In genomic region chr17:5078106-5079028, GRCh38 we compare ENCODE assay signal across 1 cellular context.
A peak's percentile ranks its signal among the peaks of the same experiment; 100 is the strongest.
TF ChIP-seq lines count a peak whose summit lies in the region.

TSS of gene ZFP3 (plus strand) at chr17:5078467. CDS start at chr17:5091505, 13,038 bp downstream.

TF ChIP-seq in GM12878, 131 proteins besides CTCF, POLR2A, EP300 and RAD21 (continued from another document and continues in another):
- TF ChIP-seq TAF1 (IDR thresholded peaks at IDR 0.05; ENCODE audit: borderline replicate concordance, low read depth, low read length) (peak; percentile 51; the same call in 1 of the 2 replicates), SPI1 (IDR thresholded peaks at IDR 0.05; ENCODE audit: borderline replicate concordance, insufficient read depth, low read depth, low read length) (peak; percentile 38; the same call in 1 of the 2 replicates), GATAD2B (conservative IDR thresholded peaks at IDR 0.05; ENCODE audit: low read depth) (peak; percentile 98), PAX5 (IDR thresholded peaks at IDR 0.05; ENCODE audit: borderline replicate concordance, low read depth, low read length) (peak; percentile 96), SIN3A (IDR thresholded peaks at IDR 0.05; ENCODE audit: low read depth, low read length) (peak; percentile 25; the same call in 1 of the 2 replicates), SRF (IDR thresholded peaks at IDR 0.05; ENCODE audit: low read depth in 2 of 2, low read length in 2 of 2) (peak; percentile 56 to 66; a peak in 2 of 4 replicates), MEF2B (IDR thresholded peaks at IDR 0.05; ENCODE audit: partially characterized antibody, poor library complexity, severe bottlenecking) (peak; percentile 91), GABPA (IDR thresholded peaks at IDR 0.05; ENCODE audit: low read depth) (peak; percentile 84; the same call in 1 of the 2 replicates), ESRRA (IDR thresholded peaks at IDR 0.05; ENCODE audit: low read length) (peak; percentile 98), CEBPB (IDR thresholded peaks at IDR 0.05; ENCODE audit: borderline replicate concordance in 1 of 2, low read depth in 2 of 2, low read length in 2 of 2) (no peak), SMARCA5 (IDR thresholded peaks at IDR 0.05) (no peak), EGR1 (IDR thresholded peaks at IDR 0.05; ENCODE audit: borderline replicate concordance in 1 of 2, low read depth in 2 of 2, low read length in 2 of 2) (peak in 1 of 2 experiments; percentile 38; a peak in 1 of 3 replicates), ZBTB40 (IDR thresholded peaks at IDR 0.05; ENCODE audit: borderline replicate concordance) (peak; percentile 94), KDM1A (IDR thresholded peaks at IDR 0.05; ENCODE audit: borderline replicate concordance) (no peak), ETV6 (conservative IDR thresholded peaks at IDR 0.05 in 1 of 2, IDR thresholded peaks at IDR 0.05 in 1 of 2; ENCODE audit: borderline replicate concordance in 1 of 2, low read depth in 1 of 2) (0 out of 4 replicates have a peak, but pooled peaks of 1 of the 2 experiments have one; percentile 10), IKZF1 (conservative IDR thresholded peaks at IDR 0.05) (peak; percentile 91), PML (IDR thresholded peaks at IDR 0.05; ENCODE audit: low read length) (peak; percentile 67; the same call in 1 of the 2 replicates), MTA2 (IDR thresholded peaks at IDR 0.05; ENCODE audit: low read depth) (peak; percentile 47; the same call in 1 of the 2 replicates), PKNOX1 (IDR thresholded peaks at IDR 0.05) (peak; percentile 80), IKZF2 (IDR thresholded peaks at IDR 0.05) (peak; percentile 6 to 24; a peak in 2 of 4 replicates)
- TF ChIP-seq, protein P1, sequence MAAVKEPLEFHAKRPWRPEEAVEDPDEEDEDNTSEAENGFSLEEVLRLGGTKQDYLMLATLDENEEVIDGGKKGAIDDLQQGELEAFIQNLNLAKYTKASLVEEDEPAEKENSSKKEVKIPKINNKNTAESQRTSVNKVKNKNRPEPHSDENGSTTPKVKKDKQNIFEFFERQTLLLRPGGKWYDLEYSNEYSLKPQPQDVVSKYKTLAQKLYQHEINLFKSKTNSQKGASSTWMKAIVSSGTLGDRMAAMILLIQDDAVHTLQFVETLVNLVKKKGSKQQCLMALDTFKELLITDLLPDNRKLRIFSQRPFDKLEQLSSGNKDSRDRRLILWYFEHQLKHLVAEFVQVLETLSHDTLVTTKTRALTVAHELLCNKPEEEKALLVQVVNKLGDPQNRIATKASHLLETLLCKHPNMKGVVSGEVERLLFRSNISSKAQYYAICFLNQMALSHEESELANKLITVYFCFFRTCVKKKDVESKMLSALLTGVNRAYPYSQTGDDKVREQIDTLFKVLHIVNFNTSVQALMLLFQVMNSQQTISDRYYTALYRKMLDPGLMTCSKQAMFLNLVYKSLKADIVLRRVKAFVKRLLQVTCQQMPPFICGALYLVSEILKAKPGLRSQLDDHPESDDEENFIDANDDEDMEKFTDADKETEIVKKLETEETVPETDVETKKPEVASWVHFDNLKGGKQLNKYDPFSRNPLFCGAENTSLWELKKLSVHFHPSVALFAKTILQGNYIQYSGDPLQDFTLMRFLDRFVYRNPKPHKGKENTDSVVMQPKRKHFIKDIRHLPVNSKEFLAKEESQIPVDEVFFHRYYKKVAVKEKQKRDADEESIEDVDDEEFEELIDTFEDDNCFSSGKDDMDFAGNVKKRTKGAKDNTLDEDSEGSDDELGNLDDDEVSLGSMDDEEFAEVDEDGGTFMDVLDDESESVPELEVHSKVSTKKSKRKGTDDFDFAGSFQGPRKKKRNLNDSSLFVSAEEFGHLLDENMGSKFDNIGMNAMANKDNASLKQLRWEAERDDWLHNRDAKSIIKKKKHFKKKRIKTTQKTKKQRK (IDR thresholded peaks at IDR 0.05; ENCODE audit: low read depth, low read length): no peak
- TF ChIP-seq, protein P2, sequence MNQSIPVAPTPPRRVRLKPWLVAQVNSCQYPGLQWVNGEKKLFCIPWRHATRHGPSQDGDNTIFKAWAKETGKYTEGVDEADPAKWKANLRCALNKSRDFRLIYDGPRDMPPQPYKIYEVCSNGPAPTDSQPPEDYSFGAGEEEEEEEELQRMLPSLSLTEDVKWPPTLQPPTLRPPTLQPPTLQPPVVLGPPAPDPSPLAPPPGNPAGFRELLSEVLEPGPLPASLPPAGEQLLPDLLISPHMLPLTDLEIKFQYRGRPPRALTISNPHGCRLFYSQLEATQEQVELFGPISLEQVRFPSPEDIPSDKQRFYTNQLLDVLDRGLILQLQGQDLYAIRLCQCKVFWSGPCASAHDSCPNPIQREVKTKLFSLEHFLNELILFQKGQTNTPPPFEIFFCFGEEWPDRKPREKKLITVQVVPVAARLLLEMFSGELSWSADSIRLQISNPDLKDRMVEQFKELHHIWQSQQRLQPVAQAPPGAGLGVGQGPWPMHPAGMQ (IDR thresholded peaks at IDR 0.05; ENCODE audit: borderline replicate concordance): peak; percentile 48; the same call in 1 of the 2 replicates
- TF ChIP-seq, protein P3, sequence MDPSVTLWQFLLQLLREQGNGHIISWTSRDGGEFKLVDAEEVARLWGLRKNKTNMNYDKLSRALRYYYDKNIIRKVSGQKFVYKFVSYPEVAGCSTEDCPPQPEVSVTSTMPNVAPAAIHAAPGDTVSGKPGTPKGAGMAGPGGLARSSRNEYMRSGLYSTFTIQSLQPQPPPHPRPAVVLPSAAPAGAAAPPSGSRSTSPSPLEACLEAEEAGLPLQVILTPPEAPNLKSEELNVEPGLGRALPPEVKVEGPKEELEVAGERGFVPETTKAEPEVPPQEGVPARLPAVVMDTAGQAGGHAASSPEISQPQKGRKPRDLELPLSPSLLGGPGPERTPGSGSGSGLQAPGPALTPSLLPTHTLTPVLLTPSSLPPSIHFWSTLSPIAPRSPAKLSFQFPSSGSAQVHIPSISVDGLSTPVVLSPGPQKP (IDR thresholded peaks at IDR 0.05; ENCODE audit: low read depth, low read length): peak; percentile 79
- TF ChIP-seq, protein P4, sequence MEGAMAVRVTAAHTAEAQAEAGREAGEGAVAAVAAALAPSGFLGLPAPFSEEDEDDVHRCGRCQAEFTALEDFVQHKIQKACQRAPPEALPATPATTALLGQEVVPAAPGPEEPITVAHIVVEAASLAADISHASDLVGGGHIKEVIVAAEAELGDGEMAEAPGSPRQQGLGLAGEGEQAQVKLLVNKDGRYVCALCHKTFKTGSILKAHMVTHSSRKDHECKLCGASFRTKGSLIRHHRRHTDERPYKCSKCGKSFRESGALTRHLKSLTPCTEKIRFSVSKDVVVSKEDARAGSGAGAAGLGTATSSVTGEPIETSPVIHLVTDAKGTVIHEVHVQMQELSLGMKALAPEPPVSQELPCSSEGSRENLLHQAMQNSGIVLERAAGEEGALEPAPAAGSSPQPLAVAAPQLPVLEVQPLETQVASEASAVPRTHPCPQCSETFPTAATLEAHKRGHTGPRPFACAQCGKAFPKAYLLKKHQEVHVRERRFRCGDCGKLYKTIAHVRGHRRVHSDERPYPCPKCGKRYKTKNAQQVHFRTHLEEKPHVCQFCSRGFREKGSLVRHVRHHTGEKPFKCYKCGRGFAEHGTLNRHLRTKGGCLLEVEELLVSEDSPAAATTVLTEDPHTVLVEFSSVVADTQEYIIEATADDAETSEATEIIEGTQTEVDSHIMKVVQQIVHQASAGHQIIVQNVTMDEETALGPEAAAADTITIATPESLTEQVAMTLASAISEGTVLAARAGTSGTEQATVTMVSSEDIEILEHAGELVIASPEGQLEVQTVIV (IDR thresholded peaks at IDR 0.05; ENCODE audit: borderline replicate concordance, partially characterized antibody): peak; percentile 30
- TF ChIP-seq, protein P5, sequence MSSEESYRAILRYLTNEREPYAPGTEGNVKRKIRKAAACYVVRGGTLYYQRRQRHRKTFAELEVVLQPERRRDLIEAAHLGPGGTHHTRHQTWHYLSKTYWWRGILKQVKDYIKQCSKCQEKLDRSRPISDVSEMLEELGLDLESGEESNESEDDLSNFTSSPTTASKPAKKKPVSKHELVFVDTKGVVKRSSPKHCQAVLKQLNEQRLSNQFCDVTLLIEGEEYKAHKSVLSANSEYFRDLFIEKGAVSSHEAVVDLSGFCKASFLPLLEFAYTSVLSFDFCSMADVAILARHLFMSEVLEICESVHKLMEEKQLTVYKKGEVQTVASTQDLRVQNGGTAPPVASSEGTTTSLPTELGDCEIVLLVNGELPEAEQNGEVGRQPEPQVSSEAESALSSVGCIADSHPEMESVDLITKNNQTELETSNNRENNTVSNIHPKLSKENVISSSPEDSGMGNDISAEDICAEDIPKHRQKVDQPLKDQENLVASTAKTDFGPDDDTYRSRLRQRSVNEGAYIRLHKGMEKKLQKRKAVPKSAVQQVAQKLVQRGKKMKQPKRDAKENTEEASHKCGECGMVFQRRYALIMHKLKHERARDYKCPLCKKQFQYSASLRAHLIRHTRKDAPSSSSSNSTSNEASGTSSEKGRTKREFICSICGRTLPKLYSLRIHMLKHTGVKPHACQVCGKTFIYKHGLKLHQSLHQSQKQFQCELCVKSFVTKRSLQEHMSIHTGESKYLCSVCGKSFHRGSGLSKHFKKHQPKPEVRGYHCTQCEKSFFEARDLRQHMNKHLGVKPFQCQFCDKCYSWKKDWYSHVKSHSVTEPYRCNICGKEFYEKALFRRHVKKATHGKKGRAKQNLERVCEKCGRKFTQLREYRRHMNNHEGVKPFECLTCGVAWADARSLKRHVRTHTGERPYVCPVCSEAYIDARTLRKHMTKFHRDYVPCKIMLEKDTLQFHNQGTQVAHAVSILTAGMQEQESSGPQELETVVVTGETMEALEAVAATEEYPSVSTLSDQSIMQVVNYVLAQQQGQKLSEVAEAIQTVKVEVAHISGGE (CRISPR knock-in tag; IDR thresholded peaks at IDR 0.05): peak; percentile 57
- TF ChIP-seq, protein P6, sequence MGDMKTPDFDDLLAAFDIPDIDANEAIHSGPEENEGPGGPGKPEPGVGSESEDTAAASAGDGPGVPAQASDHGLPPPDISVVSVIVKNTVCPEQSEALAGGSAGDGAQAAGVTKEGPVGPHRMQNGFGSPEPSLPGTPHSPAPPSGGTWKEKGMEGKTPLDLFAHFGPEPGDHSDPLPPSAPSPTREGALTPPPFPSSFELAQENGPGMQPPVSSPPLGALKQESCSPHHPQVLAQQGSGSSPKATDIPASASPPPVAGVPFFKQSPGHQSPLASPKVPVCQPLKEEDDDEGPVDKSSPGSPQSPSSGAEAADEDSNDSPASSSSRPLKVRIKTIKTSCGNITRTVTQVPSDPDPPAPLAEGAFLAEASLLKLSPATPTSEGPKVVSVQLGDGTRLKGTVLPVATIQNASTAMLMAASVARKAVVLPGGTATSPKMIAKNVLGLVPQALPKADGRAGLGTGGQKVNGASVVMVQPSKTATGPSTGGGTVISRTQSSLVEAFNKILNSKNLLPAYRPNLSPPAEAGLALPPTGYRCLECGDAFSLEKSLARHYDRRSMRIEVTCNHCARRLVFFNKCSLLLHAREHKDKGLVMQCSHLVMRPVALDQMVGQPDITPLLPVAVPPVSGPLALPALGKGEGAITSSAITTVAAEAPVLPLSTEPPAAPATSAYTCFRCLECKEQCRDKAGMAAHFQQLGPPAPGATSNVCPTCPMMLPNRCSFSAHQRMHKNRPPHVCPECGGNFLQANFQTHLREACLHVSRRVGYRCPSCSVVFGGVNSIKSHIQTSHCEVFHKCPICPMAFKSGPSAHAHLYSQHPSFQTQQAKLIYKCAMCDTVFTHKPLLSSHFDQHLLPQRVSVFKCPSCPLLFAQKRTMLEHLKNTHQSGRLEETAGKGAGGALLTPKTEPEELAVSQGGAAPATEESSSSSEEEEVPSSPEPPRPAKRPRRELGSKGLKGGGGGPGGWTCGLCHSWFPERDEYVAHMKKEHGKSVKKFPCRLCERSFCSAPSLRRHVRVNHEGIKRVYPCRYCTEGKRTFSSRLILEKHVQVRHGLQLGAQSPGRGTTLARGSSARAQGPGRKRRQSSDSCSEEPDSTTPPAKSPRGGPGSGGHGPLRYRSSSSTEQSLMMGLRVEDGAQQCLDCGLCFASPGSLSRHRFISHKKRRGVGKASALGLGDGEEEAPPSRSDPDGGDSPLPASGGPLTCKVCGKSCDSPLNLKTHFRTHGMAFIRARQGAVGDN (IDR thresholded peaks at IDR 0.05): peak; percentile 88
